ENCODE assay signal across 10 cellular contexts in genomic region chr14:34465069-34465859, GRCh38. TPM values are rescaled to one million over a fixed set of nuclear protein-coding genes. Genes with fewer than 3 reads are reported as not detected.
DNase-seq lines count a peak whose midpoint lies in the region; ATAC-seq and TF ChIP-seq lines count a peak whose summit lies in the region.
"Had no signal": no experiment of that assay in that cellular context is flagged by ENCODE, and none has a peak within 500 bp of the region (broad histone marks: within the 10 kb centered on the region; RNA-seq: fewer than 3 reads in every experiment).

No MANE protein-coding gene starts in this region.

- H3K9ac ChIP-seq in DND-41 (ENCODE audit: low read depth, low read length): no peak overlapping the region
- no peak overlapping the region for H3K9ac ChIP-seq in mammary epithelial cell (ENCODE audit: insufficient read depth, low read length)
- no peak overlapping the region for H3K9ac ChIP-seq in mesendoderm (ENCODE audit: low read length)
- H3K9ac ChIP-seq in smooth muscle cell (ENCODE audit: low read depth): no peak overlapping the region

- CTCF ChIA-PET in mammary epithelial cell (lab: Charles Lee; ENCODE audit: low non-redundant PET): no interaction called here

- no peak overlapping the region for H3K4me3 ChIP-seq in DND-41 (ENCODE audit: low read depth in 1 of 2, low read length in 2 of 2)
- H3K4me3 ChIP-seq in mammary epithelial cell (replicated peaks in 1 of 3; ENCODE audit: insufficient read depth in 1 of 3, low read depth in 2 of 3, low read length in 3 of 3): no peak overlapping the region
- no peak overlapping the region for H3K4me3 ChIP-seq in mesendoderm (ENCODE audit: low read length)
- H3K4me3 ChIP-seq in smooth muscle cell: no peak overlapping the region
- H3K4me3 ChIP-seq: vagina had no signal

- H3K4me1 ChIP-seq in DND-41 (ENCODE audit: insufficient read depth, low read length) (peaks cover 31% of the 10 kb centered on the region), mammary epithelial cell (ENCODE audit: insufficient read depth, low read length) (peaks cover 4% of the 10 kb centered on the region), mesendoderm (ENCODE audit: control insufficient read depth, low read depth, low read length) (peaks cover 2% of the 10 kb centered on the region), smooth muscle cell (ENCODE audit: low read depth) (peaks cover 8% of the 10 kb centered on the region)

- H3K18ac ChIP-seq in mesendoderm (ENCODE audit: low read length): no peak overlapping the region

- dilution Hi-C loops in mammary epithelial cell (cut with HindIII; ENCODE audit: low sequenced_read_pairs): loop anchor here (10.0 kb wide), 1 partner anchor 70 kb away; the partner anchor contains the start of gene EAPP

- peak overlapping the region; percentile 37 for H3K4me2 ChIP-seq in DND-41 (ENCODE audit: insufficient read depth, low read length)
- no peak overlapping the region for H3K4me2 ChIP-seq in mammary epithelial cell (ENCODE audit: insufficient read depth, low read depth, low read length)
- H3K4me2 ChIP-seq in mesendoderm (ENCODE audit: low read length): no peak overlapping the region
- H3K4me2 ChIP-seq in smooth muscle cell: no peak overlapping the region

- H2AK5ac ChIP-seq in mesendoderm (ENCODE audit: low read length): no peak overlapping the region

- H3K4ac ChIP-seq in mesendoderm (ENCODE audit: low read depth, low read length): no peak overlapping the region

- H4K8ac ChIP-seq in mesendoderm (ENCODE audit: low read depth, low read length): no peak overlapping the region

- H2AFZ ChIP-seq in DND-41 (ENCODE audit: low read depth, low read length) (peak overlapping the region; percentile 85), mammary epithelial cell (ENCODE audit: low read depth, low read length) (peak overlapping the region; percentile 78), smooth muscle cell (ENCODE audit: low read depth) (no peak overlapping the region)

- no peak overlapping the region for H2BK120ac ChIP-seq in mesendoderm (ENCODE audit: low read depth, low read length)

- BruUV-seq in mammary epithelial cell (replicated peaks; lab: Mats Ljungman, UMichigan): no TSS peak

- H4K20me1 ChIP-seq in DND-41 (ENCODE audit: insufficient read depth, low read length): peaks cover 6% of the 10 kb centered on the region; the same call in 1 of the 2 replicates
- H4K20me1 ChIP-seq in mammary epithelial cell (ENCODE audit: insufficient read depth, low read length): no peaks in the 10 kb centered on the region
- H4K20me1 ChIP-seq in smooth muscle cell (ENCODE audit: low read depth): peaks cover 14% of the 10 kb centered on the region

- no peak overlapping the region for H3K56ac ChIP-seq in mesendoderm (ENCODE audit: low read length)

- no peaks in the 10 kb centered on the region for H3K9me3 ChIP-seq in DND-41 (ENCODE audit: insufficient read depth, low read length, severe bottlenecking)
- no peaks in the 10 kb centered on the region for H3K9me3 ChIP-seq in mammary epithelial cell (replicated peaks; ENCODE audit: insufficient read depth, low read length)
- H3K9me3 ChIP-seq in smooth muscle cell (replicated peaks; ENCODE audit: low read depth): no peaks in the 10 kb centered on the region
- H3K9me3 ChIP-seq: vagina had no signal

- H3K79me1 ChIP-seq in mesendoderm (ENCODE audit: low read length): peaks cover 3% of the 10 kb centered on the region

- no peaks in the 10 kb centered on the region for H3K36me3 ChIP-seq in DND-41 (ENCODE audit: insufficient read depth, low read length)
- no peaks in the 10 kb centered on the region for H3K36me3 ChIP-seq in mammary epithelial cell (ENCODE audit: insufficient read depth, low read length)
- no peaks in the 10 kb centered on the region for H3K36me3 ChIP-seq in mesendoderm (ENCODE audit: control insufficient read depth, insufficient read depth, low read length)
- H3K36me3 ChIP-seq in smooth muscle cell (ENCODE audit: low read depth): no peaks in the 10 kb centered on the region
- H3K36me3 ChIP-seq: vagina had no signal

- ATAC-seq in DND-41 (ENCODE audit: insufficient read depth, low read depth) (no peak), HG02763 (IDR thresholded peaks at IDR 0.05; ENCODE audit: unreplicated experiment) (no peak)

- H3K79me2 ChIP-seq in DND-41 (ENCODE audit: insufficient read depth, low read length) (peaks cover 14% of the 10 kb centered on the region), mammary epithelial cell (ENCODE audit: insufficient read depth, low read length) (peaks cover 18% of the 10 kb centered on the region), mesendoderm (ENCODE audit: control insufficient read depth, insufficient read depth, low read length) (peaks cover 3% of the 10 kb centered on the region), smooth muscle cell (ENCODE audit: low read depth) (peaks cover 10% of the 10 kb centered on the region)

- H3F3A ChIP-seq in smooth muscle cell (ENCODE audit: low read depth): no peaks in the 10 kb centered on the region

- H3K27ac ChIP-seq in DND-41 (ENCODE audit: low read length) (peak overlapping the region; percentile 37), mammary epithelial cell (ENCODE audit: insufficient read depth, low read depth, low read length) (no peak overlapping the region), mesendoderm (ENCODE audit: low read depth, low read length) (no peak overlapping the region), smooth muscle cell (ENCODE audit: low read depth) (no peak overlapping the region)
- H3K27ac ChIP-seq: vagina had no signal

- TF ChIP-seq CTCF in DND-41 (IDR thresholded peaks at IDR 0.05; ENCODE audit: borderline replicate concordance, extremely low read depth, low read length, poor library complexity, severe bottlenecking): no peak
- TF ChIP-seq CTCF in mammary epithelial cell (conservative IDR thresholded peaks at IDR 0.05 in 1 of 2, IDR thresholded peaks at IDR 0.05 in 1 of 2; ENCODE audit: extremely low read depth in 1 of 2, insufficient read depth in 1 of 2, low read depth in 1 of 2, low read length in 2 of 2): no peak
- TF ChIP-seq CTCF in smooth muscle cell (IDR thresholded peaks at IDR 0.05; ENCODE audit: borderline replicate concordance, insufficient read depth, poor library complexity, severe bottlenecking): no peak

- no peak for DNase-seq in DND-41
- DNase-seq in MV-4-11 (lab: John Stamatoyannopoulos, UW): peak; percentile 88
- DNase-seq in mammary epithelial cell: no peak
- peak; percentile 55 for DNase-seq in mesendoderm
- DNase-seq in NK-92 (lab: John Stamatoyannopoulos, UW; ENCODE audit: unreplicated experiment): no peak
- DNase-seq in activated naive CD4-positive, alpha-beta T cell treated with Interleukin-2 at 50 U/mL for 16 hours: no peak
- DNase-seq in smooth muscle cell (lab: John Stamatoyannopoulos, UW; ENCODE audit: unreplicated experiment): no peak
- DNase-seq: activated effector memory CD4-positive, alpha-beta T cell treated with anti-CD3 and anti-CD28 coated beads, Interleukin-2, amount 50 U/mL, for 16 hours had no signal

- H3K23ac ChIP-seq in mesendoderm (ENCODE audit: low read length): no peak overlapping the region

- in situ Hi-C loops in mammary epithelial cell (cut with MboI; ENCODE audit: low sequenced_read_pairs in 2 of 2): no loop called here

- no peak overlapping the region for H2BK15ac ChIP-seq in mesendoderm (replicated peaks; ENCODE audit: low read depth)

- no peak overlapping the region for H2BK5ac ChIP-seq in mesendoderm (ENCODE audit: low read length)

- H3K27me3 ChIP-seq in DND-41 (ENCODE audit: insufficient read depth, low read length, poor library complexity) (no peaks in the 10 kb centered on the region), mammary epithelial cell (ENCODE audit: insufficient read depth, low read length) (no peaks in the 10 kb centered on the region), mesendoderm (ENCODE audit: insufficient read depth, low read length, poor library complexity) (no peaks in the 10 kb centered on the region), smooth muscle cell (ENCODE audit: low read depth) (no peaks in the 10 kb centered on the region)
- H3K27me3 ChIP-seq: vagina had no signal

- H4K5ac ChIP-seq in mesendoderm (ENCODE audit: low read length): no peak overlapping the region

- WGBS in mammary epithelial cell (ENCODE audit: low coverage, missing lambda C conversion rate): 59% methylated on average over 2 of the region's 2 CpGs
- WGBS in mesendoderm (ENCODE audit: extremely low coverage, insufficient coverage, low lambda C conversion rate): no CpG with 5 or more reads among the region's 2 CpGs
- 74% methylated on average over 2 of the region's 2 CpGs for WGBS in smooth muscle cell (ENCODE audit: low lambda C conversion rate)

- intact Hi-C loops in mammary epithelial cell (cut with micrococcal nuclease): no loop called here

RNA-seq across cellular contexts. Expression of gene SPTSSA, which starts 3.2 kb away (rescaled TPM):
- total RNA-seq in mammary epithelial cell (10 to 100 TPM; 14.2 to 21.3 TPM), smooth muscle cell (23.7 and 28.8 TPM in 2 replicates)
- polyA plus RNA-seq in mammary epithelial cell (30.2 TPM), smooth muscle cell (22.8 and 23.9 TPM in 2 replicates)
- polyA minus RNA-seq in mammary epithelial cell: 7.8 TPM
- 24.9 TPM for polyA plus RNA-seq in mesendoderm (2013, experiment 1 of 2)
- polyA plus RNA-seq in mesendoderm (2013, experiment 2 of 2): 25.5 TPM

Comparison
In these comparisons a context has a peak if more than half of its experiments do, and no peak if none do; other contexts are left out.
1. DNase-seq: peak in MV-4-11 (single experiment) and mesendoderm (single experiment); none in DND-41 (single experiment), mammary epithelial cell (single experiment), NK-92 (single experiment), activated naive CD4-positive, alpha-beta T cell treated with Interleukin-2 at 50 U/mL for 16 hours (single experiment) and smooth muscle cell (single experiment).